8 cellular contexts compared by ENCODE assay signal in the genomic region with DNA sequence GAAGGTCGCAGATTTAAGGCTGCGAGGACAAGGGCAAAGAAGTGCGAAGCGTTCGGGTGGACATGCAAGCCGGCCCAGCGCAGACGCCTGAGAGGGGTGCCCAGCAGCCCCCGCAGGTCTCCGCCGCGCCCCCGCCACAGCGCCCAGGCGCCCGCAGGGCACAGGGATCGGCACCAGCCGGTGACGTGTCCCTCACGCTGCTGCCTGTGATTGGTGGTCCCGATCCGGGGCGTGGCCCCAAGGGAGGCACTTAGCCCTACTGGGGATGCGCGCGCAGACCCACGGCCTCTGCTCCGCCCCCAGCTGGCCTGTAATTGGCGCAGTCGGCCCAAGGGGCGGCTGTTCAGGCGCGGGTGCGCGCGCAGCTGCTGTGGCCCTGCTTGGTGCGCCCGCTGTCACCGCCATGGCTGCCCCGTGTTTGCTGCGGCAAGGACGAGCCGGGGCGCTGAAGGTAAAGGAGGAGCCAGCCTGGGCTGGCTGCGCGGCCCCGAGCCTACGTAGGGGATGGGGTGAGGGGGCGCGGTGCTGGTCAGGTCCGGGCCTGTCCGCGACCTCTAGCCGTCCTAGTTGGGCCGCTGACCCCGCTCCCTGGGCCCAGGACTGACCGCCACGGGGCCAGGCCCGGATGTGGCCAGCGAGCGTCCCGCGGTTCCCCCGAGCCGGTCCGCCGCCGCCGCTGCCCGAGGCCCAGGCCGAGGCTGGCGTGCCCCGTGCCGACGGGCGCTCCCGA. TPM values are rescaled to one million over a fixed set of nuclear protein-coding genes. Genes with fewer than 3 reads are reported as not detected.
DNase-seq lines count a peak whose midpoint lies in the region; ATAC-seq and TF ChIP-seq lines count a peak whose summit lies in the region.

A gene (plus strand): TSS at position 379 of the 730 bp plus-strand sequence. CDS start 25 bp downstream, at position 404.

- POLR2A ChIA-PET in BJ (lab: Charles Lee), result no interaction called here

- DNase-seq in BJ (ENCODE audit: low read depth) (peak; percentile 87), NCI-H526 treated with DMSO at 0.1 percent for 48 hours (lab: John Stamatoyannopoulos, UW) (peak; percentile 96), coronary artery (ENCODE audit: low spot score) (peak; percentile 99), left colon (peak; percentile 100)
- DNase-seq in activated CD4-positive, alpha-beta T cell treated with anti-CD3 and anti-CD28 coated beads, Interleukin-2, amount 10 ng/mL, durations not matched to agents 24 days and 14 days, result peak; percentile 99
- DNase-seq in stimulated activated CD4-positive, alpha-beta T cell treated with anti-CD3 and anti-CD28 coated beads, Interleukin-1b, Interleukin-23, amount 100 ng/mL, for 48 hours, result peak; percentile 100

- ATAC-seq in GM19324 (IDR thresholded peaks at IDR 0.05; ENCODE audit: low FRiP score, unreplicated experiment), result peak; percentile 93
- ATAC-seq in HG03469 (IDR thresholded peaks at IDR 0.05; ENCODE audit: unreplicated experiment), result peak; percentile 88
- ATAC-seq in left colon, result peak; percentile 95

- no peaks in the 10 kb centered on the region for H3K9me3 Mint-ChIP-seq in activated CD4-positive, alpha-beta T cell treated with anti-CD3 and anti-CD28 coated beads, Interleukin-2, amount 10 ng/mL, durations not matched to agents 24 days and 14 days

- CTCF ChIA-PET in BJ (lab: Yijun Ruan, JAX), result interaction anchor here (2.0 kb wide), 1 partner anchor 38 kb away, joined by 4 read pairs; no protein-coding TSS in a partner anchor

- H3K27ac ChIP-seq in coronary artery, result peak within 1 kb of the TSS; percentile 95 to 97

- H3K36me3 ChIP-seq in BJ (ENCODE audit: control insufficient read depth, insufficient read depth, low read length), result peaks cover 4% of the 10 kb centered on the region

- no peaks in the 10 kb centered on the region for H3K27me3 ChIP-seq in BJ (ENCODE audit: control insufficient read depth, insufficient read depth, low read length)

- intact Hi-C loops in activated CD4-positive, alpha-beta T cell treated with anti-CD3 and anti-CD28 coated beads, Interleukin-2, amount 10 ng/mL, durations not matched to agents 24 days and 14 days (cut with micrococcal nuclease), result loop anchor here (1.0 to 5.0 kb wide), 5 partner anchors 14 to 1119 kb away; a partner anchor contains a TSS
- intact Hi-C loops in left colon (cut with DNase I, micrococcal nuclease), result no loop called here

- TF ChIP-seq CTCF in BJ (IDR thresholded peaks at IDR 0.05; ENCODE audit: insufficient read depth, low read depth, low read length) (no peak), coronary artery (IDR thresholded peaks at IDR 0.05) (no peak)

- H3K36me3 Mint-ChIP-seq in activated CD4-positive, alpha-beta T cell treated with anti-CD3 and anti-CD28 coated beads, Interleukin-2, amount 10 ng/mL, durations not matched to agents 24 days and 14 days (ENCODE audit: low read depth), result peaks cover 11% of the 10 kb centered on the region

- H3K27me3 Mint-ChIP-seq in activated CD4-positive, alpha-beta T cell treated with anti-CD3 and anti-CD28 coated beads, Interleukin-2, amount 10 ng/mL, durations not matched to agents 24 days and 14 days, result no peaks in the 10 kb centered on the region

- H3K4me3 ChIP-seq in BJ (ENCODE audit: low read depth, low read length) (peak within 1 kb of the TSS; percentile 75), coronary artery (peak within 1 kb of the TSS; percentile 93)

- peak within 1 kb of the TSS; percentile 98 for H3K27ac Mint-ChIP-seq in activated CD4-positive, alpha-beta T cell treated with anti-CD3 and anti-CD28 coated beads, Interleukin-2, amount 10 ng/mL, durations not matched to agents 24 days and 14 days

- H3K4me1 Mint-ChIP-seq in activated CD4-positive, alpha-beta T cell treated with anti-CD3 and anti-CD28 coated beads, Interleukin-2, amount 10 ng/mL, durations not matched to agents 24 days and 14 days, result peaks cover 8% of the 10 kb centered on the region

- H3K4me3 Mint-ChIP-seq in activated CD4-positive, alpha-beta T cell treated with anti-CD3 and anti-CD28 coated beads, Interleukin-2, amount 10 ng/mL, durations not matched to agents 24 days and 14 days, result peak within 1 kb of the TSS; percentile 96

RNA-seq across cellular contexts. Expression of the gene that starts here (rescaled TPM):
- 28.8 and 32.2 TPM in 2 replicates for polyA plus RNA-seq in BJ (2011; rRNA removed)
- 23.2 TPM in 2 replicates for polyA minus RNA-seq in BJ (2011; rRNA and poly(A)+ RNA removed)
- 41.2 and 41.7 TPM in 2 replicates for total RNA-seq in activated CD4-positive, alpha-beta T cell treated with anti-CD3 and anti-CD28 coated beads, Interleukin-2, amount 10 ng/mL, durations not matched to agents 24 days and 14 days
- 10 to 100 TPM; 35.7 to 38.2 TPM for total RNA-seq in left colon

Comparison
In these comparisons a context has a peak if more than half of its experiments do, and no peak if none do; other contexts are left out.
1. Peak in every context shown above with its lines: DNase-seq, ATAC-seq, H3K4me3 ChIP-seq and H3K27ac ChIP-seq.